In the genomic region with DNA sequence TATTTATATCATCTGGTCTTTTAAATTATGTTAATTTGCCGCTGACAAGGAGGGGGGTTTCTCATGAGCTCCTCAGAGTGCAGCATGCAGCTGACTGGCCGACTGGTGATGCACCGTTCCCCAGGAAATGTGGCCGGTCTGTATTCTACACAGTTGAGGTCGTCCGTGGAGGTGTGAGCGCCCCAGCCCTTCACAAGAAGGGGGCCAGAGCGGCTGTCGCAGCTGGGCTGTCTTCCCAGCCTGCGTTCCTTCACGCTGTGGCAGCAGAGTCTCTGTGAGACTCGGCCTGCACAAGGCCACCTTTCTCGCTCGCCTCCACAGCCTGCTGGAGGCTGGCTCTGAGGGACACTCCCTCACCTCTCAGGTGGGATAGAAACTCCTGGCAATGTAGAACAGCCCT, we compare ENCODE assay signal across 20 cellular contexts.
"Had no signal": no experiment of that assay in that cellular context is flagged by ENCODE, and none has a peak within 500 bp of the region (broad histone marks: within the 10 kb centered on the region; RNA-seq: fewer than 3 reads in every experiment).

No MANE protein-coding gene starts in this region.

- H3K9me3 ChIP-seq: colonic mucosa, heart left ventricle, prostate gland, right lobe of liver, tibial artery, upper lobe of left lung, uterus had no signal

- DNase-seq: colonic mucosa; dermis blood vessel endothelial cell; erythroblast; foreskin keratinocyte; heart left ventricle; hippocampal formation; mammary epithelial cell; occipital lobe; right lobe of liver; stimulated activated CD4-positive, alpha-beta T cell treated with anti-CD3 and anti-CD28 coated beads, Interleukin-4, amount 100 ng/mL, for 1 hour; stimulated activated CD8-positive, alpha-beta memory T cell treated with anti-CD3 and anti-CD28 coated beads, Interleukin-4, amount 100 ng/mL, for 48 hours; tibial artery; uterus had no signal

- H3K9me3 Mint-ChIP-seq: natural killer cell treated with Interleukin-12 subunit alpha and Interleukin-12 subunit beta and Interleukin-15 and Interleukin-18, amount 100 ng/mL, for 72 hours; stimulated activated effector memory CD8-positive, alpha-beta T cell treated with anti-CD3 and anti-CD28 coated beads, Interleukin-12 subunit alpha, Interleukin-12 subunit beta, amount 100 ng/mL, for 72 hours; stimulated activated naive CD8-positive, alpha-beta T cell treated with anti-CD3 and anti-CD28 coated beads, Interleukin-15, Interleukin-2, amounts not matched to agents 100 ng/mL and 50 ng/mL, for 24 hours had no signal

- H3K27ac Mint-ChIP-seq: natural killer cell treated with Interleukin-12 subunit alpha and Interleukin-12 subunit beta and Interleukin-15 and Interleukin-18, amount 100 ng/mL, for 72 hours; stimulated activated effector memory CD8-positive, alpha-beta T cell treated with anti-CD3 and anti-CD28 coated beads, Interleukin-12 subunit alpha, Interleukin-12 subunit beta, amount 100 ng/mL, for 72 hours; stimulated activated naive CD8-positive, alpha-beta T cell treated with anti-CD3 and anti-CD28 coated beads, Interleukin-15, Interleukin-2, amounts not matched to agents 100 ng/mL and 50 ng/mL, for 24 hours had no signal

- H3K4me1 ChIP-seq: colonic mucosa, foreskin keratinocyte, parathyroid adenoma, prostate gland, uterus had no signal

- H3K4me3 Mint-ChIP-seq: natural killer cell treated with Interleukin-12 subunit alpha and Interleukin-12 subunit beta and Interleukin-15 and Interleukin-18, amount 100 ng/mL, for 72 hours; stimulated activated effector memory CD8-positive, alpha-beta T cell treated with anti-CD3 and anti-CD28 coated beads, Interleukin-12 subunit alpha, Interleukin-12 subunit beta, amount 100 ng/mL, for 72 hours; stimulated activated naive CD8-positive, alpha-beta T cell treated with anti-CD3 and anti-CD28 coated beads, Interleukin-15, Interleukin-2, amounts not matched to agents 100 ng/mL and 50 ng/mL, for 24 hours had no signal

- H3K36me3 Mint-ChIP-seq: natural killer cell treated with Interleukin-12 subunit alpha and Interleukin-12 subunit beta and Interleukin-15 and Interleukin-18, amount 100 ng/mL, for 72 hours had no signal

- H2AFZ ChIP-seq: parathyroid adenoma had no signal

- H3K27ac ChIP-seq: colonic mucosa, foreskin keratinocyte, heart left ventricle, parathyroid adenoma, prostate gland, right lobe of liver, tibial artery, upper lobe of left lung, uterus had no signal

- ATAC-seq: foreskin keratinocyte; heart left ventricle; left lobe of liver; right lobe of liver; stimulated activated effector memory CD8-positive, alpha-beta T cell treated with anti-CD3 and anti-CD28 coated beads, Interleukin-12 subunit alpha, Interleukin-12 subunit beta, amount 100 ng/mL, for 72 hours had no signal

- H3K4me3 ChIP-seq: colonic mucosa, heart left ventricle, prostate gland, right lobe of liver, tibial artery, upper lobe of left lung, uterus had no signal

- H3K9ac ChIP-seq: parathyroid adenoma had no signal

- H3K27me3 ChIP-seq: colonic mucosa, foreskin keratinocyte, heart left ventricle, right lobe of liver, tibial artery, upper lobe of left lung, uterus had no signal

- H3K36me3 ChIP-seq: uterus had no signal

- H3K27me3 Mint-ChIP-seq: natural killer cell treated with Interleukin-12 subunit alpha and Interleukin-12 subunit beta and Interleukin-15 and Interleukin-18, amount 100 ng/mL, for 72 hours; stimulated activated naive CD8-positive, alpha-beta T cell treated with anti-CD3 and anti-CD28 coated beads, Interleukin-15, Interleukin-2, amounts not matched to agents 100 ng/mL and 50 ng/mL, for 24 hours had no signal
